In the genomic region with DNA sequence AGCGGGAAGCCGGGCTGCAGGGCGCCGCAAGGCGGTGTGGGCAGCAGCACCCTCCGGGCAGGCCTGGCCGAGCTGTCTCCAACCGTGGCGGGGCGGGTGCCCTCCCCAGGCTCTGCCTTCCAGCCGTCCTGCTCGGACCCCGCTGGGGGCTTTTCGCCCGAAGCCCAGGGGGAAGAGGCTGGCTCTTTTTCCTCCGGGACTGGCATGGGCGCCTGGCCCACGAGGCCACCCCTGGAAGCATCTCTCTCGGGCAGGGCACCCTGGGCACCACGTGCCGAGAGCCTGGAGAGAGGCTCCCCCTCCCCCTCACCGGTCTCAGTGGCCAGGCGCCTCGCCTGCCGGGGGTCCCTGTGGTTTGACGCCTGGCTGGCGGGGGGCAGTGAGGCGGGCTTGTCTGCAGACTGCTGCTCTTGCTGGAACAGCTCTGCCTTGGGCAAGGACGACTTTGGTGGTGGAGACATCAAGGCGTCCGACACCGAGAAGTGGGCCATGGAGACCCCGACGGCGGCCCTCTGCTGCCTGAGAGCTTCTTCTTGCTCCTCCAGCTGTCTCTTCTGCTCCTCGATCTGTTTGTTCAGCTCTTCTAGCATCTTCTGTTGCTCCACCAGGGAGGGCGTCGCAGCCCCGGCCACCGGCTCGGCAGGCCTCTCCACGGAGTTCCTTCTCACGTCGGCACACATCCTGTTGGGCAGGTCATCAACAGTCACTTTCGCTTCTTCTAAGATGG, we compare ENCODE assay signal across 1 cellular context.
TF ChIP-seq lines count a peak whose summit lies in the region.

No MANE protein-coding gene starts in this region.

TF ChIP-seq in GM23338, 12 proteins besides CTCF, POLR2A, EP300 and RAD21:
- TF ChIP-seq, protein P1, sequence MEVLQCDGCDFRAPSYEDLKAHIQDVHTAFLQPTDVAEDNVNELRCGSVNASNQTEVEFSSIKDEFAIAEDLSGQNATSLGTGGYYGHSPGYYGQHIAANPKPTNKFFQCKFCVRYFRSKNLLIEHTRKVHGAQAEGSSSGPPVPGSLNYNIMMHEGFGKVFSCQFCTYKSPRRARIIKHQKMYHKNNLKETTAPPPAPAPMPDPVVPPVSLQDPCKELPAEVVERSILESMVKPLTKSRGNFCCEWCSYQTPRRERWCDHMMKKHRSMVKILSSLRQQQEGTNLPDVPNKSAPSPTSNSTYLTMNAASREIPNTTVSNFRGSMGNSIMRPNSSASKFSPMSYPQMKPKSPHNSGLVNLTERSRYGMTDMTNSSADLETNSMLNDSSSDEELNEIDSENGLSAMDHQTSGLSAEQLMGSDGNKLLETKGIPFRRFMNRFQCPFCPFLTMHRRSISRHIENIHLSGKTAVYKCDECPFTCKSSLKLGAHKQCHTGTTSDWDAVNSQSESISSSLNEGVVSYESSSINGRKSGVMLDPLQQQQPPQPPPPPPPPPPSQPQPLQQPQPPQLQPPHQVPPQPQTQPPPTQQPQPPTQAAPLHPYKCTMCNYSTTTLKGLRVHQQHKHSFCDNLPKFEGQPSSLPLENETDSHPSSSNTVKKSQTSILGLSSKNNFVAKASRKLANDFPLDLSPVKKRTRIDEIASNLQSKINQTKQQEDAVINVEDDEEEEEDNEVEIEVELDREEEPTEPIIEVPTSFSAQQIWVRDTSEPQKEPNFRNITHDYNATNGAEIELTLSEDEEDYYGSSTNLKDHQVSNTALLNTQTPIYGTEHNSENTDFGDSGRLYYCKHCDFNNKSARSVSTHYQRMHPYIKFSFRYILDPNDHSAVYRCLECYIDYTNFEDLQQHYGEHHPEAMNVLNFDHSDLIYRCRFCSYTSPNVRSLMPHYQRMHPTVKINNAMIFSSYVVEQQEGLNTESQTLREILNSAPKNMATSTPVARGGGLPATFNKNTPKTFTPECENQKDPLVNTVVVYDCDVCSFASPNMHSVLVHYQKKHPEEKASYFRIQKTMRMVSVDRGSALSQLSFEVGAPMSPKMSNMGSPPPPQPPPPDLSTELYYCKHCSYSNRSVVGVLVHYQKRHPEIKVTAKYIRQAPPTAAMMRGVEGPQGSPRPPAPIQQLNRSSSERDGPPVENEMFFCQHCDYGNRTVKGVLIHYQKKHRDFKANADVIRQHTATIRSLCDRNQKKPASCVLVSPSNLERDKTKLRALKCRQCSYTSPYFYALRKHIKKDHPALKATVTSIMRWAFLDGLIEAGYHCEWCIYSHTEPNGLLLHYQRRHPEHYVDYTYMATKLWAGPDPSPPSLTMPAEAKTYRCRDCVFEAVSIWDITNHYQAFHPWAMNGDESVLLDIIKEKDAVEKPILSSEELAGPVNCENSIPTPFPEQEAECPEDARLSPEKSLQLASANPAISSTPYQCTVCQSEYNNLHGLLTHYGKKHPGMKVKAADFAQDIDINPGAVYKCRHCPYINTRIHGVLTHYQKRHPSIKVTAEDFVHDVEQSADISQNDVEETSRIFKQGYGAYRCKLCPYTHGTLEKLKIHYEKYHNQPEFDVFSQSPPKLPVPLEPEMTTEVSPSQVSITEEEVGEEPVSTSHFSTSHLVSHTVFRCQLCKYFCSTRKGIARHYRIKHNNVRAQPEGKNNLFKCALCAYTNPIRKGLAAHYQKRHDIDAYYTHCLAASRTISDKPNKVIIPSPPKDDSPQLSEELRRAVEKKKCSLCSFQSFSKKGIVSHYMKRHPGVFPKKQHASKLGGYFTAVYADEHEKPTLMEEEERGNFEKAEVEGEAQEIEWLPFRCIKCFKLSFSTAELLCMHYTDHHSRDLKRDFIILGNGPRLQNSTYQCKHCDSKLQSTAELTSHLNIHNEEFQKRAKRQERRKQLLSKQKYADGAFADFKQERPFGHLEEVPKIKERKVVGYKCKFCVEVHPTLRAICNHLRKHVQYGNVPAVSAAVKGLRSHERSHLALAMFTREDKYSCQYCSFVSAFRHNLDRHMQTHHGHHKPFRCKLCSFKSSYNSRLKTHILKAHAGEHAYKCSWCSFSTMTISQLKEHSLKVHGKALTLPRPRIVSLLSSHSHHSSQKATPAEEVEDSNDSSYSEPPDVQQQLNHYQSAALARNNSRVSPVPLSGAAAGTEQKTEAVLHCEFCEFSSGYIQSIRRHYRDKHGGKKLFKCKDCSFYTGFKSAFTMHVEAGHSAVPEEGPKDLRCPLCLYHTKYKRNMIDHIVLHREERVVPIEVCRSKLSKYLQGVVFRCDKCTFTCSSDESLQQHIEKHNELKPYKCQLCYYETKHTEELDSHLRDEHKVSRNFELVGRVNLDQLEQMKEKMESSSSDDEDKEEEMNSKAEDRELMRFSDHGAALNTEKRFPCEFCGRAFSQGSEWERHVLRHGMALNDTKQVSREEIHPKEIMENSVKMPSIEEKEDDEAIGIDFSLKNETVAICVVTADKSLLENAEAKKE (CRISPR knock-in tag; IDR thresholded peaks at IDR 0.05) = no peak
- TF ChIP-seq EZH2phosphoT487 (IDR thresholded peaks at IDR 0.05; ENCODE audit: unreplicated experiment) (no peak), CREB1 (CRISPR knock-in tag; IDR thresholded peaks at IDR 0.05; ENCODE audit: low read depth) (no peak), EZH2 (IDR thresholded peaks at IDR 0.05; ENCODE audit: low read depth, unreplicated experiment) (no peak), NANOG (IDR thresholded peaks at IDR 0.05; ENCODE audit: borderline replicate concordance) (no peak), STAT1 (IDR thresholded peaks at IDR 0.05; ENCODE audit: unreplicated experiment) (no peak), POLR2AphosphoS5 (IDR thresholded peaks at IDR 0.05; ENCODE audit: low read depth) (no peak), ZNF331 (CRISPR knock-in tag; IDR thresholded peaks at IDR 0.05; ENCODE audit: low read depth) (no peak), ZNF114 (CRISPR knock-in tag; IDR thresholded peaks at IDR 0.05) (no peak)
